ENCODE assay signal across 16 cellular contexts in genomic region chr11:115965754-115966504, GRCh38.
DNase-seq lines count a peak whose midpoint lies in the region; FAIRE-seq and TF ChIP-seq lines count a peak whose summit lies in the region.
"Had no signal": no experiment of that assay in that cellular context is flagged by ENCODE, and none has a peak within 500 bp of the region (broad histone marks: within the 10 kb centered on the region; RNA-seq: fewer than 3 reads in every experiment).

No MANE protein-coding gene starts in this region.

- FAIRE-seq in bronchial epithelial cell (lab: Jason Lieb, UNC): peak; percentile 40
- FAIRE-seq: A204.1, endothelial cell of umbilical vein had no signal

- intact Hi-C loops in activated T-helper 2 cell treated with anti-CD3 and anti-CD28 coated beads, Interferon-gamma antibody, Interleukin-2, Interleukin-4, amounts not matched to agents 10 μg/mL and 5 μg/mL and 100 μg/mL, durations not matched to agents 14 hours and 24 hours and 36 hours (cut with micrococcal nuclease): no loop called here
- intact Hi-C loops in CD14-positive monocyte (cut with micrococcal nuclease): no loop called here

- DNase-seq in NCI-H1417 (lab: John Stamatoyannopoulos, UW): peak; percentile 50 to 72 (median 61)
- no peak for DNase-seq in NCI-H1417 treated with DMSO at 0.1 percent for 48 hours (lab: John Stamatoyannopoulos, UW)
- peak; percentile 35 to 39 for DNase-seq in NCI-H187 (lab: John Stamatoyannopoulos, UW)
- DNase-seq in bronchial epithelial cell (ENCODE audit: low read depth): no peak
- no peak for DNase-seq in neural crest cell (ENCODE audit: low read depth, low spot score)
- DNase-seq in activated T-helper 2 cell treated with anti-CD3 and anti-CD28 coated beads, Interferon-gamma antibody, Interleukin-2, Interleukin-4, amounts not matched to agents 10 μg/mL and 5 μg/mL and 100 μg/mL, durations not matched to agents 14 hours and 24 hours and 36 hours (ENCODE audit: low spot score): no peak
- DNase-seq in CD14-positive monocyte (ENCODE audit: low spot score): no peak
- no peak for DNase-seq in Peyer's patch
- DNase-seq: activated naive CD4-positive, alpha-beta T cell treated with anti-CD3 and anti-CD28 coated beads for 36 hours; central memory CD4-positive, alpha-beta T cell; NCI-H2107; RPMI8226; stimulated activated CD4-positive, alpha-beta T cell treated with anti-CD3 and anti-CD28 coated beads, Interleukin-15, amount 100 ng/mL, for 24 hours; tibial artery had no signal

- H3K27me3 Mint-ChIP-seq in neural crest cell (ENCODE audit: low read depth) (peaks cover 2% of the 10 kb centered on the region), CD14-positive monocyte (ENCODE audit: low read depth in 3 of 3) (peaks cover 7 to 19% (median 15%) of the 10 kb centered on the region in 3 donors)
- H3K27me3 Mint-ChIP-seq in activated T-helper 2 cell treated with anti-CD3 and anti-CD28 coated beads, Interferon-gamma antibody, Interleukin-2, Interleukin-4, amounts not matched to agents 10 μg/mL and 5 μg/mL and 100 μg/mL, durations not matched to agents 14 hours and 24 hours and 36 hours (ENCODE audit: low read depth): peaks cover 2% of the 10 kb centered on the region

- H3K36me3 ChIP-seq in bronchial epithelial cell (ENCODE audit: control insufficient read depth, insufficient read depth, low read length) (no peaks in the 10 kb centered on the region), Peyer's patch (no peaks in the 10 kb centered on the region)
- H3K36me3 ChIP-seq: tibial artery had no signal

- H3K4me1 Mint-ChIP-seq in neural crest cell (peaks cover 63% of the 10 kb centered on the region), CD14-positive monocyte (no peaks in the 10 kb centered on the region)
- no peaks in the 10 kb centered on the region for H3K4me1 Mint-ChIP-seq in activated T-helper 2 cell treated with anti-CD3 and anti-CD28 coated beads, Interferon-gamma antibody, Interleukin-2, Interleukin-4, amounts not matched to agents 10 μg/mL and 5 μg/mL and 100 μg/mL, durations not matched to agents 14 hours and 24 hours and 36 hours (ENCODE audit: low read depth)

- peak overlapping the region; percentile 52 for H3K27ac Mint-ChIP-seq in neural crest cell (ENCODE audit: unreplicated experiment)
- H3K27ac Mint-ChIP-seq in activated T-helper 2 cell treated with anti-CD3 and anti-CD28 coated beads, Interferon-gamma antibody, Interleukin-2, Interleukin-4, amounts not matched to agents 10 μg/mL and 5 μg/mL and 100 μg/mL, durations not matched to agents 14 hours and 24 hours and 36 hours: no peak overlapping the region
- H3K27ac Mint-ChIP-seq in CD14-positive monocyte: no peak overlapping the region
- H3K27ac Mint-ChIP-seq: activated naive CD4-positive, alpha-beta T cell treated with anti-CD3 and anti-CD28 coated beads for 36 hours had no signal

- no peak overlapping the region for H3K4me3 ChIP-seq in bronchial epithelial cell (ENCODE audit: low read depth, low read length)
- no peak overlapping the region for H3K4me3 ChIP-seq in Peyer's patch
- H3K4me3 ChIP-seq: tibial artery had no signal

- TF ChIP-seq POLR2A in Peyer's patch (IDR thresholded peaks at IDR 0.05): no peak

- H3K9me3 Mint-ChIP-seq in neural crest cell (peaks cover 7% of the 10 kb centered on the region), CD14-positive monocyte (peaks cover 3 to 11% (median 4%) of the 10 kb centered on the region in 7 donors)
- no peaks in the 10 kb centered on the region for H3K9me3 Mint-ChIP-seq in activated T-helper 2 cell treated with anti-CD3 and anti-CD28 coated beads, Interferon-gamma antibody, Interleukin-2, Interleukin-4, amounts not matched to agents 10 μg/mL and 5 μg/mL and 100 μg/mL, durations not matched to agents 14 hours and 24 hours and 36 hours
- H3K9me3 Mint-ChIP-seq: activated naive CD4-positive, alpha-beta T cell treated with anti-CD3 and anti-CD28 coated beads for 36 hours had no signal

- H3K27me3 ChIP-seq in bronchial epithelial cell (ENCODE audit: control insufficient read depth, insufficient read depth, low read length): no peaks in the 10 kb centered on the region
- H3K27me3 ChIP-seq in Peyer's patch: no peaks in the 10 kb centered on the region
- H3K27me3 ChIP-seq: tibial artery had no signal

- H3K27ac ChIP-seq in Peyer's patch: no peak overlapping the region
- H3K27ac ChIP-seq: tibial artery had no signal

- H3K4me3 Mint-ChIP-seq in neural crest cell (no peak overlapping the region), CD14-positive monocyte (no peak overlapping the region)
- H3K4me3 Mint-ChIP-seq in activated T-helper 2 cell treated with anti-CD3 and anti-CD28 coated beads, Interferon-gamma antibody, Interleukin-2, Interleukin-4, amounts not matched to agents 10 μg/mL and 5 μg/mL and 100 μg/mL, durations not matched to agents 14 hours and 24 hours and 36 hours (ENCODE audit: low read depth): no peak overlapping the region
- H3K4me3 Mint-ChIP-seq: activated naive CD4-positive, alpha-beta T cell treated with anti-CD3 and anti-CD28 coated beads for 36 hours had no signal

- no peaks in the 10 kb centered on the region for H3K9me3 ChIP-seq in Peyer's patch
- H3K9me3 ChIP-seq: tibial artery had no signal

- TF ChIP-seq CTCF in bronchial epithelial cell (IDR thresholded peaks at IDR 0.05; ENCODE audit: insufficient read depth, low read length, severe bottlenecking) (no peak), neural crest cell (conservative IDR thresholded peaks at IDR 0.05) (no peak), CD14-positive monocyte (IDR thresholded peaks at IDR 0.05) (no peak), Peyer's patch (IDR thresholded peaks at IDR 0.05) (no peak)

- no peaks in the 10 kb centered on the region for H3K4me1 ChIP-seq in Peyer's patch
- H3K4me1 ChIP-seq: tibial artery had no signal

- H3K36me3 Mint-ChIP-seq in neural crest cell (ENCODE audit: low read depth) (peaks cover 16% of the 10 kb centered on the region), CD14-positive monocyte (no peaks in the 10 kb centered on the region)
- H3K36me3 Mint-ChIP-seq in activated T-helper 2 cell treated with anti-CD3 and anti-CD28 coated beads, Interferon-gamma antibody, Interleukin-2, Interleukin-4, amounts not matched to agents 10 μg/mL and 5 μg/mL and 100 μg/mL, durations not matched to agents 14 hours and 24 hours and 36 hours (ENCODE audit: low read depth): no peaks in the 10 kb centered on the region

Comparison
In these comparisons a context has a peak if more than half of its experiments do, and no peak if none do; other contexts are left out.
1. DNase-seq: peak in NCI-H1417 (3 of 3) and NCI-H187 (2 of 2); none in NCI-H1417 treated with DMSO at 0.1 percent for 48 hours (single experiment), bronchial epithelial cell (single experiment), neural crest cell (single experiment), activated T-helper 2 cell treated with anti-CD3 and anti-CD28 coated beads, Interferon-gamma antibody, Interleukin-2, Interleukin-4, amounts not matched to agents 10 μg/mL and 5 μg/mL and 100 μg/mL, durations not matched to agents 14 hours and 24 hours and 36 hours (single experiment), CD14-positive monocyte (single experiment) and Peyer's patch (0 of 3).